Comparison of ENCODE assay signal across 2 cellular contexts in the genomic region with DNA sequence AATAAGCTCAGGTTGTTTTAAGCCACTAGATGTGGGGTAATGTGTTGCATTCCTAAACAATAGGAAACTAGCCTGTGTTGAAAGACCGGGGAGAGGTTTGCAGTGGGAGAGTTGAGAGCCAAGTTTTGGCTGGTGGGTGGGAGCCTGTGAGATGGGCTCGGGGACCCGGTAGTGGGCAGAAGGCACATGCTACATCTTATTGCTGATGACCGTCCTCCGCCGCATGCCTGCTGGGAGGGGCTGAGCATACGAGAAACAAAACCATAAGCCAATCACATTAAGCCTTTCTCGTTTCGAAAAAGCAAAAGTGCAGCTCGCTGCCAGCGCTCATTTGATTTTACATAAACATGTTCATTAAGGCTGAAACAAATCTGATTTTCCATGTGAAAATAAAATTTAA.
TF ChIP-seq lines count a peak whose summit lies in the region.

No MANE protein-coding gene starts in this region.

TF ChIP-seq in SK-N-SH, 30 proteins besides CTCF, POLR2A, EP300 and RAD21 (continued from another document):
- TF ChIP-seq, protein P1, sequence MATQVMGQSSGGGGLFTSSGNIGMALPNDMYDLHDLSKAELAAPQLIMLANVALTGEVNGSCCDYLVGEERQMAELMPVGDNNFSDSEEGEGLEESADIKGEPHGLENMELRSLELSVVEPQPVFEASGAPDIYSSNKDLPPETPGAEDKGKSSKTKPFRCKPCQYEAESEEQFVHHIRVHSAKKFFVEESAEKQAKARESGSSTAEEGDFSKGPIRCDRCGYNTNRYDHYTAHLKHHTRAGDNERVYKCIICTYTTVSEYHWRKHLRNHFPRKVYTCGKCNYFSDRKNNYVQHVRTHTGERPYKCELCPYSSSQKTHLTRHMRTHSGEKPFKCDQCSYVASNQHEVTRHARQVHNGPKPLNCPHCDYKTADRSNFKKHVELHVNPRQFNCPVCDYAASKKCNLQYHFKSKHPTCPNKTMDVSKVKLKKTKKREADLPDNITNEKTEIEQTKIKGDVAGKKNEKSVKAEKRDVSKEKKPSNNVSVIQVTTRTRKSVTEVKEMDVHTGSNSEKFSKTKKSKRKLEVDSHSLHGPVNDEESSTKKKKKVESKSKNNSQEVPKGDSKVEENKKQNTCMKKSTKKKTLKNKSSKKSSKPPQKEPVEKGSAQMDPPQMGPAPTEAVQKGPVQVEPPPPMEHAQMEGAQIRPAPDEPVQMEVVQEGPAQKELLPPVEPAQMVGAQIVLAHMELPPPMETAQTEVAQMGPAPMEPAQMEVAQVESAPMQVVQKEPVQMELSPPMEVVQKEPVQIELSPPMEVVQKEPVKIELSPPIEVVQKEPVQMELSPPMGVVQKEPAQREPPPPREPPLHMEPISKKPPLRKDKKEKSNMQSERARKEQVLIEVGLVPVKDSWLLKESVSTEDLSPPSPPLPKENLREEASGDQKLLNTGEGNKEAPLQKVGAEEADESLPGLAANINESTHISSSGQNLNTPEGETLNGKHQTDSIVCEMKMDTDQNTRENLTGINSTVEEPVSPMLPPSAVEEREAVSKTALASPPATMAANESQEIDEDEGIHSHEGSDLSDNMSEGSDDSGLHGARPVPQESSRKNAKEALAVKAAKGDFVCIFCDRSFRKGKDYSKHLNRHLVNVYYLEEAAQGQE (IDR thresholded peaks at IDR 0.05; ENCODE audit: low read depth, low read length), result no peak
- TF ChIP-seq YY1 (IDR thresholded peaks at IDR 0.05; ENCODE audit: low read depth), result no peak
- TF ChIP-seq FOXJ3 (CRISPR knock-in tag; IDR thresholded peaks at IDR 0.05), result no peak
- no peak for TF ChIP-seq NFIC (IDR thresholded peaks at IDR 0.05; ENCODE audit: borderline replicate concordance)
- TF ChIP-seq GATA2 (CRISPR knock-in tag; IDR thresholded peaks at IDR 0.05), result no peak
- TF ChIP-seq GABPA (IDR thresholded peaks at IDR 0.05; ENCODE audit: low read depth), result no peak
- TF ChIP-seq, protein P2, sequence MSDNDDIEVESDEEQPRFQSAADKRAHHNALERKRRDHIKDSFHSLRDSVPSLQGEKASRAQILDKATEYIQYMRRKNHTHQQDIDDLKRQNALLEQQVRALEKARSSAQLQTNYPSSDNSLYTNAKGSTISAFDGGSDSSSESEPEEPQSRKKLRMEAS (IDR thresholded peaks at IDR 0.05; ENCODE audit: low read depth), result no peak
- TF ChIP-seq, protein P3, sequence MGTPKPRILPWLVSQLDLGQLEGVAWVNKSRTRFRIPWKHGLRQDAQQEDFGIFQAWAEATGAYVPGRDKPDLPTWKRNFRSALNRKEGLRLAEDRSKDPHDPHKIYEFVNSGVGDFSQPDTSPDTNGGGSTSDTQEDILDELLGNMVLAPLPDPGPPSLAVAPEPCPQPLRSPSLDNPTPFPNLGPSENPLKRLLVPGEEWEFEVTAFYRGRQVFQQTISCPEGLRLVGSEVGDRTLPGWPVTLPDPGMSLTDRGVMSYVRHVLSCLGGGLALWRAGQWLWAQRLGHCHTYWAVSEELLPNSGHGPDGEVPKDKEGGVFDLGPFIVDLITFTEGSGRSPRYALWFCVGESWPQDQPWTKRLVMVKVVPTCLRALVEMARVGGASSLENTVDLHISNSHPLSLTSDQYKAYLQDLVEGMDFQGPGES (IDR thresholded peaks at IDR 0.05; ENCODE audit: low read depth, low read length), result no peak
- TF ChIP-seq FOSL2 (IDR thresholded peaks at IDR 0.05; ENCODE audit: borderline replicate concordance, low read depth), result no peak
- TF ChIP-seq CHD2 (IDR thresholded peaks at IDR 0.05; ENCODE audit: low read length, partially characterized antibody), result no peak
- no peak for TF ChIP-seq RXRA (IDR thresholded peaks at IDR 0.05; ENCODE audit: borderline replicate concordance, low read depth)
- TF ChIP-seq ELF1 (IDR thresholded peaks at IDR 0.05), result no peak
- TF ChIP-seq MXI1 (IDR thresholded peaks at IDR 0.05; ENCODE audit: low read depth, low read length), result no peak
- TF ChIP-seq, protein P4, sequence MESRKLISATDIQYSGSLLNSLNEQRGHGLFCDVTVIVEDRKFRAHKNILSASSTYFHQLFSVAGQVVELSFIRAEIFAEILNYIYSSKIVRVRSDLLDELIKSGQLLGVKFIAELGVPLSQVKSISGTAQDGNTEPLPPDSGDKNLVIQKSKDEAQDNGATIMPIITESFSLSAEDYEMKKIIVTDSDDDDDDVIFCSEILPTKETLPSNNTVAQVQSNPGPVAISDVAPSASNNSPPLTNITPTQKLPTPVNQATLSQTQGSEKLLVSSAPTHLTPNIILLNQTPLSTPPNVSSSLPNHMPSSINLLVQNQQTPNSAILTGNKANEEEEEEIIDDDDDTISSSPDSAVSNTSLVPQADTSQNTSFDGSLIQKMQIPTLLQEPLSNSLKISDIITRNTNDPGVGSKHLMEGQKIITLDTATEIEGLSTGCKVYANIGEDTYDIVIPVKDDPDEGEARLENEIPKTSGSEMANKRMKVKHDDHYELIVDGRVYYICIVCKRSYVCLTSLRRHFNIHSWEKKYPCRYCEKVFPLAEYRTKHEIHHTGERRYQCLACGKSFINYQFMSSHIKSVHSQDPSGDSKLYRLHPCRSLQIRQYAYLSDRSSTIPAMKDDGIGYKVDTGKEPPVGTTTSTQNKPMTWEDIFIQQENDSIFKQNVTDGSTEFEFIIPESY (IDR thresholded peaks at IDR 0.05; ENCODE audit: borderline replicate concordance, low read depth), result no peak

TF ChIP-seq in SK-N-SH treated with all-trans-retinoic acid at 6 μM for 48 hours, 23 proteins besides CTCF, POLR2A, EP300 and RAD21 (continued from another document):
- TF ChIP-seq, protein P5, sequence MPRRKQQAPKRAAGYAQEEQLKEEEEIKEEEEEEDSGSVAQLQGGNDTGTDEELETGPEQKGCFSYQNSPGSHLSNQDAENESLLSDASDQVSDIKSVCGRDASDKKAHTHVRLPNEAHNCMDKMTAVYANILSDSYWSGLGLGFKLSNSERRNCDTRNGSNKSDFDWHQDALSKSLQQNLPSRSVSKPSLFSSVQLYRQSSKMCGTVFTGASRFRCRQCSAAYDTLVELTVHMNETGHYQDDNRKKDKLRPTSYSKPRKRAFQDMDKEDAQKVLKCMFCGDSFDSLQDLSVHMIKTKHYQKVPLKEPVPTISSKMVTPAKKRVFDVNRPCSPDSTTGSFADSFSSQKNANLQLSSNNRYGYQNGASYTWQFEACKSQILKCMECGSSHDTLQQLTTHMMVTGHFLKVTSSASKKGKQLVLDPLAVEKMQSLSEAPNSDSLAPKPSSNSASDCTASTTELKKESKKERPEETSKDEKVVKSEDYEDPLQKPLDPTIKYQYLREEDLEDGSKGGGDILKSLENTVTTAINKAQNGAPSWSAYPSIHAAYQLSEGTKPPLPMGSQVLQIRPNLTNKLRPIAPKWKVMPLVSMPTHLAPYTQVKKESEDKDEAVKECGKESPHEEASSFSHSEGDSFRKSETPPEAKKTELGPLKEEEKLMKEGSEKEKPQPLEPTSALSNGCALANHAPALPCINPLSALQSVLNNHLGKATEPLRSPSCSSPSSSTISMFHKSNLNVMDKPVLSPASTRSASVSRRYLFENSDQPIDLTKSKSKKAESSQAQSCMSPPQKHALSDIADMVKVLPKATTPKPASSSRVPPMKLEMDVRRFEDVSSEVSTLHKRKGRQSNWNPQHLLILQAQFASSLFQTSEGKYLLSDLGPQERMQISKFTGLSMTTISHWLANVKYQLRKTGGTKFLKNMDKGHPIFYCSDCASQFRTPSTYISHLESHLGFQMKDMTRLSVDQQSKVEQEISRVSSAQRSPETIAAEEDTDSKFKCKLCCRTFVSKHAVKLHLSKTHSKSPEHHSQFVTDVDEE (CRISPR knock-in tag; IDR thresholded peaks at IDR 0.05), result no peak
- no peak for TF ChIP-seq ZNF8 (CRISPR knock-in tag; IDR thresholded peaks at IDR 0.05)
- TF ChIP-seq, protein P6, sequence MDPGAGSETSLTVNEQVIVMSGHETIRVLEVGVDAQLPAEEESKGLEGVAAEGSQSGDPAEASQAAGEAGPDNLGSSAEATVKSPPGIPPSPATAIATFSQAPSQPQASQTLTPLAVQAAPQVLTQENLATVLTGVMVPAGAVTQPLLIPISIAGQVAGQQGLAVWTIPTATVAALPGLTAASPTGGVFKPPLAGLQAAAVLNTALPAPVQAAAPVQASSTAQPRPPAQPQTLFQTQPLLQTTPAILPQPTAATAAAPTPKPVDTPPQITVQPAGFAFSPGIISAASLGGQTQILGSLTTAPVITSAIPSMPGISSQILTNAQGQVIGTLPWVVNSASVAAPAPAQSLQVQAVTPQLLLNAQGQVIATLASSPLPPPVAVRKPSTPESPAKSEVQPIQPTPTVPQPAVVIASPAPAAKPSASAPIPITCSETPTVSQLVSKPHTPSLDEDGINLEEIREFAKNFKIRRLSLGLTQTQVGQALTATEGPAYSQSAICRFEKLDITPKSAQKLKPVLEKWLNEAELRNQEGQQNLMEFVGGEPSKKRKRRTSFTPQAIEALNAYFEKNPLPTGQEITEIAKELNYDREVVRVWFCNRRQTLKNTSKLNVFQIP (CRISPR knock-in tag; IDR thresholded peaks at IDR 0.05; ENCODE audit: borderline replicate concordance, low read depth), result no peak
- TF ChIP-seq CSDC2 (CRISPR knock-in tag; IDR thresholded peaks at IDR 0.05), result no peak
- no peak for TF ChIP-seq GLIS3 (CRISPR knock-in tag; IDR thresholded peaks at IDR 0.05)
- TF ChIP-seq ZNF565 (CRISPR knock-in tag; conservative IDR thresholded peaks at IDR 0.05; ENCODE audit: low read depth), result no peak
- TF ChIP-seq ESRRG (CRISPR knock-in tag; IDR thresholded peaks at IDR 0.05), result no peak
- TF ChIP-seq, protein P7, sequence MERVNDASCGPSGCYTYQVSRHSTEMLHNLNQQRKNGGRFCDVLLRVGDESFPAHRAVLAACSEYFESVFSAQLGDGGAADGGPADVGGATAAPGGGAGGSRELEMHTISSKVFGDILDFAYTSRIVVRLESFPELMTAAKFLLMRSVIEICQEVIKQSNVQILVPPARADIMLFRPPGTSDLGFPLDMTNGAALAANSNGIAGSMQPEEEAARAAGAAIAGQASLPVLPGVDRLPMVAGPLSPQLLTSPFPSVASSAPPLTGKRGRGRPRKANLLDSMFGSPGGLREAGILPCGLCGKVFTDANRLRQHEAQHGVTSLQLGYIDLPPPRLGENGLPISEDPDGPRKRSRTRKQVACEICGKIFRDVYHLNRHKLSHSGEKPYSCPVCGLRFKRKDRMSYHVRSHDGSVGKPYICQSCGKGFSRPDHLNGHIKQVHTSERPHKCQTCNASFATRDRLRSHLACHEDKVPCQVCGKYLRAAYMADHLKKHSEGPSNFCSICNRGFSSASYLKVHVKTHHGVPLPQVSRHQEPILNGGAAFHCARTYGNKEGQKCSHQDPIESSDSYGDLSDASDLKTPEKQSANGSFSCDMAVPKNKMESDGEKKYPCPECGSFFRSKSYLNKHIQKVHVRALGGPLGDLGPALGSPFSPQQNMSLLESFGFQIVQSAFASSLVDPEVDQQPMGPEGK (CRISPR knock-in tag; IDR thresholded peaks at IDR 0.05; ENCODE audit: borderline replicate concordance), result no peak
- TF ChIP-seq PPARA (CRISPR knock-in tag; IDR thresholded peaks at IDR 0.05; ENCODE audit: borderline replicate concordance), result no peak
